1 cellular context compared by ENCODE assay signal in genomic region chr19:3360494-3361383, GRCh38.
TF ChIP-seq lines count a peak whose summit lies in the region.

No MANE protein-coding gene starts in this region.

TF ChIP-seq in K562, 482 proteins besides CTCF, POLR2A, EP300 and RAD21 (continued from another document):
- no peak for TF ChIP-seq ZNF318 (IDR thresholded peaks at IDR 0.05; ENCODE audit: borderline replicate concordance in 1 of 2, low read depth in 1 of 2)
- TF ChIP-seq MXI1 (IDR thresholded peaks at IDR 0.05; ENCODE audit: low read depth, low read length): peak; percentile 65; the same call in 1 of the 2 replicates
- peak; percentile 81 for TF ChIP-seq POLR2G (IDR thresholded peaks at IDR 0.05; ENCODE audit: low read depth, low read length)
- peak; percentile 63; the same call in 1 of the 2 replicates for TF ChIP-seq CEBPB (tag; IDR thresholded peaks at IDR 0.05)
- no peak for TF ChIP-seq ZNF253 (CRISPR knock-in tag; conservative IDR thresholded peaks at IDR 0.05)
- peak; percentile 59 for TF ChIP-seq TFAP4 (CRISPR knock-in tag; IDR thresholded peaks at IDR 0.05; ENCODE audit: borderline replicate concordance)
- no peak for TF ChIP-seq ELF1 (tag; IDR thresholded peaks at IDR 0.05)
- TF ChIP-seq SMARCA5 (IDR thresholded peaks at IDR 0.05): no peak
- TF ChIP-seq CEBPG (CRISPR knock-in tag; IDR thresholded peaks at IDR 0.05): 0 out of 2 replicates have a peak, but pooled peaks have one; percentile 19
- 0 out of 4 replicates have a peak, but pooled peaks of 1 of the 2 experiments have one; percentile 41 for TF ChIP-seq CEBPG (tag; conservative IDR thresholded peaks at IDR 0.05 in 1 of 2, IDR thresholded peaks at IDR 0.05 in 1 of 2)
- peak; percentile 29; the same call in 1 of the 2 replicates for TF ChIP-seq E2F1 (CRISPR knock-in tag; IDR thresholded peaks at IDR 0.05)
- TF ChIP-seq NFRKB (IDR thresholded peaks at IDR 0.05; ENCODE audit: low read depth): 0 out of 2 replicates have a peak, but pooled peaks have one; percentile 33
- TF ChIP-seq ZFX (CRISPR knock-in tag; IDR thresholded peaks at IDR 0.05): no peak
- TF ChIP-seq U2AF1 (optimal IDR thresholded peaks at IDR 0.05; ENCODE audit: low read depth, low read length): peak; percentile 86
- TF ChIP-seq POLR2H (tag; IDR thresholded peaks at IDR 0.05; ENCODE audit: low read depth): no peak
- TF ChIP-seq ZFPM2 (CRISPR knock-in tag; IDR thresholded peaks at IDR 0.05): no peak
- TF ChIP-seq ZNF232 (CRISPR knock-in tag; IDR thresholded peaks at IDR 0.05): 0 out of 2 replicates have a peak, but pooled peaks have one; percentile 61
- no peak for TF ChIP-seq NCOA1 (IDR thresholded peaks at IDR 0.05; ENCODE audit: low read depth)
- TF ChIP-seq MGA (IDR thresholded peaks at IDR 0.05): peak; percentile 93
- no peak for TF ChIP-seq PBX2 (CRISPR knock-in tag; IDR thresholded peaks at IDR 0.05; ENCODE audit: low read depth)
- no peak for TF ChIP-seq PBX2 (tag; conservative IDR thresholded peaks at IDR 0.05; ENCODE audit: low read depth)
- no peak for TF ChIP-seq SP1 (CRISPR knock-in tag; IDR thresholded peaks at IDR 0.05)
